ENCODE assay signal across 16 cellular contexts in the genomic region with DNA sequence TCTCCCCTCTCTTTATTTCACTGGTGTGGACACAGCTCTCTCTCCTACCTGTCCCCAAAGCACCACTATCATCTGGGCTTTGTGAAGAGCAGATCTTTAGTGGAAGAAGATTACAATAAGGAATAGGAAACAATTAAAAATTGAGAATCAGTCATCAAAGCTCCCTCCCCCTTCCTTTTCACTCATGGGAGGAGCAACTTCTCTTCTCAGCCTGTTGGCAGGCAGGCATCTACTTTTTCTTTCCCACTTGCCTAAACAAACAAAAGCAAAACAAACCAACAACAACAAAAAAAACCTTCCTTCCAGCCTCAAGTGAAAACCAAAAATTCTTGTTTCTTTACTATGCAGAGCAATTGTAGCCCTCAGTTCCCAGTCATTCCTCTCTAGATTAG.
A peak's percentile ranks its signal among the peaks of the same experiment; 100 is the strongest.
DNase-seq lines count a peak whose midpoint lies in the region; ATAC-seq and TF ChIP-seq lines count a peak whose summit lies in the region.
"Had no signal": no experiment of that assay in that cellular context is flagged by ENCODE, and none has a peak within 500 bp of the region (broad histone marks: within the 10 kb centered on the region; RNA-seq: fewer than 3 reads in every experiment).

No MANE protein-coding gene starts in this region.

- DNase-seq in activated CD4-positive, alpha-beta T cell treated with anti-CD3 and anti-CD28 coated beads, Interleukin-2, amount 10 ng/mL, durations not matched to agents 24 days and 14 days: peak; percentile 73
- DNase-seq in activated CD4-positive, alpha-beta T cell treated with anti-CD3 and anti-CD28 coated beads for 4 hours: no peak
- DNase-seq in T-helper 17 cell (no peak), endothelial cell (ENCODE audit: low spot score) (no peak)
- DNase-seq in stimulated activated effector memory CD8-positive, alpha-beta T cell treated with anti-CD3 and anti-CD28 coated beads, Interleukin-12 subunit alpha, Interleukin-12 subunit beta, amount 100 ng/mL, for 72 hours (ENCODE audit: low spot score in 2 of 2): no peak
- DNase-seq: cerebellar nuclear complex, GF-D8, NCI-H1694 treated with DMSO at 0.1 percent for 48 hours, NCI-H510A treated with DMSO at 0.1 percent for 48 hours, right cardiac atrium had no signal

- H3K9me3 Mint-ChIP-seq in activated CD4-positive, alpha-beta T cell treated with anti-CD3 and anti-CD28 coated beads, Interleukin-2, amount 10 ng/mL, durations not matched to agents 24 days and 14 days: peaks cover 20% of the 10 kb centered on the region
- no peaks in the 10 kb centered on the region for H3K9me3 Mint-ChIP-seq in endothelial cell (ENCODE audit: unreplicated experiment)
- no peaks in the 10 kb centered on the region for H3K9me3 Mint-ChIP-seq in stimulated activated effector memory CD8-positive, alpha-beta T cell treated with anti-CD3 and anti-CD28 coated beads, Interleukin-12 subunit alpha, Interleukin-12 subunit beta, amount 100 ng/mL, for 72 hours

- H3K4me3 Mint-ChIP-seq in activated CD4-positive, alpha-beta T cell treated with anti-CD3 and anti-CD28 coated beads, Interleukin-2, amount 10 ng/mL, durations not matched to agents 24 days and 14 days: peak overlapping the region; percentile 43
- H3K4me3 Mint-ChIP-seq in T-helper 17 cell (peak overlapping the region; percentile 47), endothelial cell (ENCODE audit: unreplicated experiment) (no peak overlapping the region)
- peak overlapping the region; percentile 32 for H3K4me3 Mint-ChIP-seq in stimulated activated effector memory CD8-positive, alpha-beta T cell treated with anti-CD3 and anti-CD28 coated beads, Interleukin-12 subunit alpha, Interleukin-12 subunit beta, amount 100 ng/mL, for 72 hours
- H3K4me3 Mint-ChIP-seq: neural crest cell had no signal

- ATAC-seq in T-helper 17 cell (no peak), GM21528 (IDR thresholded peaks at IDR 0.05; ENCODE audit: low FRiP score, unreplicated experiment) (no peak), GM18519 (IDR thresholded peaks at IDR 0.05; ENCODE audit: low FRiP score, unreplicated experiment) (no peak), HG02981 (IDR thresholded peaks at IDR 0.05; ENCODE audit: unreplicated experiment) (no peak)
- ATAC-seq in stimulated activated effector memory CD8-positive, alpha-beta T cell treated with anti-CD3 and anti-CD28 coated beads, Interleukin-12 subunit alpha, Interleukin-12 subunit beta, amount 100 ng/mL, for 72 hours: no peak
- ATAC-seq: A549, right cardiac atrium had no signal

- intact Hi-C loops in activated CD4-positive, alpha-beta T cell treated with anti-CD3 and anti-CD28 coated beads, Interleukin-2, amount 10 ng/mL, durations not matched to agents 24 days and 14 days (cut with micrococcal nuclease): loop anchor here (5.0 to 10.0 kb wide), 2 partner anchors 204 to 359 kb away; partner anchors contain the start of gene ITPR1

- no peak for TF ChIP-seq CTCF in endothelial cell (IDR thresholded peaks at IDR 0.05; ENCODE audit: unreplicated experiment)

- no peaks in the 10 kb centered on the region for H3K27me3 Mint-ChIP-seq in activated CD4-positive, alpha-beta T cell treated with anti-CD3 and anti-CD28 coated beads, Interleukin-2, amount 10 ng/mL, durations not matched to agents 24 days and 14 days
- no peaks in the 10 kb centered on the region for H3K27me3 Mint-ChIP-seq in T-helper 17 cell
- peaks cover 3% of the 10 kb centered on the region for H3K27me3 Mint-ChIP-seq in endothelial cell (ENCODE audit: unreplicated experiment)

- no peaks in the 10 kb centered on the region for H3K9me3 ChIP-seq in T-helper 17 cell (ENCODE audit: control insufficient read depth, low read length, poor library complexity, severe bottlenecking)
- H3K9me3 ChIP-seq: A549, thoracic aorta had no signal

- peak overlapping the region; percentile 90 for H3K27ac Mint-ChIP-seq in activated CD4-positive, alpha-beta T cell treated with anti-CD3 and anti-CD28 coated beads, Interleukin-2, amount 10 ng/mL, durations not matched to agents 24 days and 14 days
- H3K27ac Mint-ChIP-seq in T-helper 17 cell (peak overlapping the region; percentile 100), endothelial cell (ENCODE audit: unreplicated experiment) (peak overlapping the region; percentile 74)
- peak overlapping the region; percentile 86 for H3K27ac Mint-ChIP-seq in stimulated activated effector memory CD8-positive, alpha-beta T cell treated with anti-CD3 and anti-CD28 coated beads, Interleukin-12 subunit alpha, Interleukin-12 subunit beta, amount 100 ng/mL, for 72 hours

- peaks cover 75% of the 10 kb centered on the region for H3K4me1 Mint-ChIP-seq in activated CD4-positive, alpha-beta T cell treated with anti-CD3 and anti-CD28 coated beads, Interleukin-2, amount 10 ng/mL, durations not matched to agents 24 days and 14 days
- peaks cover 46% of the 10 kb centered on the region for H3K4me1 Mint-ChIP-seq in T-helper 17 cell
- peaks cover 16% of the 10 kb centered on the region for H3K4me1 Mint-ChIP-seq in endothelial cell (ENCODE audit: unreplicated experiment)
- H3K4me1 Mint-ChIP-seq in stimulated activated effector memory CD8-positive, alpha-beta T cell treated with anti-CD3 and anti-CD28 coated beads, Interleukin-12 subunit alpha, Interleukin-12 subunit beta, amount 100 ng/mL, for 72 hours: peaks cover 76% of the 10 kb centered on the region

- H3K36me3 Mint-ChIP-seq in activated CD4-positive, alpha-beta T cell treated with anti-CD3 and anti-CD28 coated beads, Interleukin-2, amount 10 ng/mL, durations not matched to agents 24 days and 14 days (ENCODE audit: low read depth): peaks cover 44% of the 10 kb centered on the region
- H3K36me3 Mint-ChIP-seq in T-helper 17 cell (ENCODE audit: low read depth): no peaks in the 10 kb centered on the region
- H3K36me3 Mint-ChIP-seq in endothelial cell (ENCODE audit: low read depth, unreplicated experiment): no peaks in the 10 kb centered on the region
- peaks cover 27% of the 10 kb centered on the region for H3K36me3 Mint-ChIP-seq in stimulated activated effector memory CD8-positive, alpha-beta T cell treated with anti-CD3 and anti-CD28 coated beads, Interleukin-12 subunit alpha, Interleukin-12 subunit beta, amount 100 ng/mL, for 72 hours
